13 cellular contexts compared by ENCODE assay signal in the genomic region with DNA sequence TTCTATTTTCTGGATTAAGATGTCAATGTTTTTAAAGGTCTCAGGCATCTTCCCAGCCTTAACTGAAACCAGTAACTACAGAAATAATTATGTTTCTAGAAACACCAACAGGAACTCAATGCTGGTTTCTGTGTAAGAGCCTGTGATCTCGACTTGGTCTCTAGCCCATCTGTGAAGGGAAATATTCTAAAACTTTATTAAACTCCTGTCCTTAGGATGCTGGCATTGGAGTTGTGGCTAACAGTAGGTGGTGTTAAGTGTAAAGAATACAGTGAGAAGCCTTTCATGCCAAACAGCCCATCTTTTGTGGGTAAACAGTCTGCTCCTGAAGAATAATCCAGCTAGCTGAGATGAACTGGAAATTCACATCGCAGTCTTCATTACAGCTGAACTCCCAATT.
DNase-seq lines count a peak whose midpoint lies in the region; ATAC-seq and TF ChIP-seq lines count a peak whose summit lies in the region.
"Had no signal": no experiment of that assay in that cellular context is flagged by ENCODE, and none has a peak within 500 bp of the region (broad histone marks: within the 10 kb centered on the region; RNA-seq: fewer than 3 reads in every experiment).

No MANE protein-coding gene starts in this region.

- in situ Hi-C loops in Panc1 (cut with HindIII; ENCODE audit: low pct_unique_long_range_greater_than_20kb, low sequenced_read_pairs) = no loop called here

- H3K9me3 ChIP-seq in Panc1 (ENCODE audit: control insufficient read depth, insufficient read depth, low read depth, low read length) = 0 out of 2 replicates have a peak, but pooled peaks cover 3% of the 10 kb centered on the region
- H3K9me3 ChIP-seq in esophagus squamous epithelium = no peaks in the 10 kb centered on the region
- H3K9me3 ChIP-seq in mucosa of descending colon = no peaks in the 10 kb centered on the region
- no peaks in the 10 kb centered on the region for H3K9me3 ChIP-seq in CD8-positive, alpha-beta T cell (ENCODE audit: low read length)

- ATAC-seq in Panc1 = no peak
- ATAC-seq in GM19395 (IDR thresholded peaks at IDR 0.05; ENCODE audit: unreplicated experiment) = no peak
- ATAC-seq in mucosa of descending colon = no peak
- ATAC-seq in CD8-positive, alpha-beta T cell = no peak
- ATAC-seq in activated CD4-positive, alpha-beta T cell treated with anti-CD3 and anti-CD28 coated beads for 36 hours = no peak

- POLR2A ChIA-PET in Panc1 (lab: Charles Lee) = no interaction called here
- POLR2A ChIA-PET in CD8-positive, alpha-beta T cell (lab: Charles Lee) = no interaction called here
- POLR2A ChIA-PET in activated CD4-positive, alpha-beta T cell treated with anti-CD3 and anti-CD28 coated beads for 36 hours (lab: Charles Lee) = no interaction called here

- no peaks in the 10 kb centered on the region for H3K9me3 Mint-ChIP-seq in osteocyte (ENCODE audit: unreplicated experiment)
- no peaks in the 10 kb centered on the region for H3K9me3 Mint-ChIP-seq in CD8-positive, alpha-beta T cell
- H3K9me3 Mint-ChIP-seq in activated CD4-positive, alpha-beta T cell treated with anti-CD3 and anti-CD28 coated beads for 36 hours (ENCODE audit: low read depth) = no peaks in the 10 kb centered on the region
- H3K9me3 Mint-ChIP-seq: activated B cell treated with CpG ODN at 0.5 μM for 24 hours; activated naive CD4-positive, alpha-beta T cell treated with anti-CD3 and anti-CD28 coated beads, Interleukin-2, amount 50 U/mL, for 24 hours had no signal

- no peak overlapping the region for H3K4me3 ChIP-seq in Panc1 (ENCODE audit: low read depth in 2 of 2, low read length in 2 of 2)
- no peak overlapping the region for H3K4me3 ChIP-seq in esophagus squamous epithelium
- no peak overlapping the region for H3K4me3 ChIP-seq in mucosa of descending colon
- H3K4me3 ChIP-seq in CD8-positive, alpha-beta T cell (ENCODE audit: low read depth, low read length) = no peak overlapping the region

- 53 to 62% methylated on average over 2 of the region's 2 CpGs for WGBS in esophagus squamous epithelium, 2 donors

- peak overlapping the region; percentile 85 for H3K27ac Mint-ChIP-seq in osteocyte (ENCODE audit: unreplicated experiment)
- H3K27ac Mint-ChIP-seq in CD8-positive, alpha-beta T cell = no peak overlapping the region
- H3K27ac Mint-ChIP-seq in activated CD4-positive, alpha-beta T cell treated with anti-CD3 and anti-CD28 coated beads for 36 hours = no peak overlapping the region
- H3K27ac Mint-ChIP-seq: activated B cell treated with CpG ODN at 0.5 μM for 24 hours; activated naive CD4-positive, alpha-beta T cell treated with anti-CD3 and anti-CD28 coated beads, Interleukin-2, amount 50 U/mL, for 24 hours; B cell had no signal

- H3K4me1 ChIP-seq in Panc1 (ENCODE audit: control insufficient read depth, insufficient read depth, low read length) (no peaks in the 10 kb centered on the region), esophagus squamous epithelium (peaks cover 0 to 25% (median 15%) of the 10 kb centered on the region in 3 donors), mucosa of descending colon (ENCODE audit: low read depth) (no peaks in the 10 kb centered on the region)
- no peaks in the 10 kb centered on the region for H3K4me1 ChIP-seq in CD8-positive, alpha-beta T cell (ENCODE audit: insufficient read depth, low read length)
- H3K4me1 ChIP-seq: parathyroid adenoma had no signal

- H3K27me3 ChIP-seq in Panc1 (ENCODE audit: control insufficient read depth, insufficient read depth, low read length) (no peaks in the 10 kb centered on the region), esophagus squamous epithelium (no peaks in the 10 kb centered on the region)
- H3K27me3 ChIP-seq in CD8-positive, alpha-beta T cell (ENCODE audit: insufficient read depth, low read length) = no peaks in the 10 kb centered on the region

- H3K4me3 Mint-ChIP-seq in osteocyte (ENCODE audit: unreplicated experiment) = no peak overlapping the region
- no peak overlapping the region for H3K4me3 Mint-ChIP-seq in CD8-positive, alpha-beta T cell
- H3K4me3 Mint-ChIP-seq in activated CD4-positive, alpha-beta T cell treated with anti-CD3 and anti-CD28 coated beads for 36 hours = no peak overlapping the region
- H3K4me3 Mint-ChIP-seq: activated B cell treated with CpG ODN at 0.5 μM for 24 hours; activated naive CD4-positive, alpha-beta T cell treated with anti-CD3 and anti-CD28 coated beads, Interleukin-2, amount 50 U/mL, for 24 hours; B cell had no signal

- intact Hi-C loops in Panc1 (cut with micrococcal nuclease; ENCODE audit: unreplicated experiment) (no loop called here), esophagus squamous epithelium (cut with DNase I) (no loop called here), mucosa of descending colon (cut with DNase I, micrococcal nuclease) (no loop called here)
- intact Hi-C loops in CD8-positive, alpha-beta T cell (cut with DNase I, micrococcal nuclease) = no loop called here
- intact Hi-C loops in activated CD4-positive, alpha-beta T cell treated with anti-CD3 and anti-CD28 coated beads for 36 hours (cut with DNase I, micrococcal nuclease) = no loop called here

- no peak for TF ChIP-seq POLR2A in esophagus squamous epithelium (IDR thresholded peaks at IDR 0.05)

- no peak for TF ChIP-seq CTCF in Panc1 (IDR thresholded peaks at IDR 0.05)
- no peak for TF ChIP-seq CTCF in esophagus squamous epithelium (IDR thresholded peaks at IDR 0.05)
- TF ChIP-seq CTCF in osteocyte (IDR thresholded peaks at IDR 0.05) = peak; percentile 34
- TF ChIP-seq CTCF in mucosa of descending colon (IDR thresholded peaks at IDR 0.05) = no peak
- TF ChIP-seq CTCF in CD8-positive, alpha-beta T cell (IDR thresholded peaks at IDR 0.05) = no peak

- peak; percentile 8 for DNase-seq in COLO829 (ENCODE audit: low spot score)
- no peak for DNase-seq in Panc1 (ENCODE audit: low read depth, low spot score)
- no peak for DNase-seq in esophagus squamous epithelium (lab: John Stamatoyannopoulos, UW)
- DNase-seq in osteocyte (ENCODE audit: extremely low spot score, unreplicated experiment) = no peak
- no peak for DNase-seq in mucosa of descending colon
- no peak for DNase-seq in CD8-positive, alpha-beta T cell
- no peak for DNase-seq in activated CD4-positive, alpha-beta T cell treated with anti-CD3 and anti-CD28 coated beads for 36 hours
- DNase-seq: activated B cell treated with CpG ODN at 0.5 μM for 24 hours, DMS153 had no signal

- H3K36me3 Mint-ChIP-seq in osteocyte (ENCODE audit: unreplicated experiment) = no peaks in the 10 kb centered on the region
- H3K36me3 Mint-ChIP-seq in CD8-positive, alpha-beta T cell = no peaks in the 10 kb centered on the region
- H3K36me3 Mint-ChIP-seq in activated CD4-positive, alpha-beta T cell treated with anti-CD3 and anti-CD28 coated beads for 36 hours (ENCODE audit: low read depth) = no peaks in the 10 kb centered on the region
- H3K36me3 Mint-ChIP-seq: activated naive CD4-positive, alpha-beta T cell treated with anti-CD3 and anti-CD28 coated beads, Interleukin-2, amount 50 U/mL, for 24 hours had no signal

- peaks cover 53% of the 10 kb centered on the region for H3K4me1 Mint-ChIP-seq in osteocyte (ENCODE audit: unreplicated experiment)
- no peaks in the 10 kb centered on the region for H3K4me1 Mint-ChIP-seq in CD8-positive, alpha-beta T cell (ENCODE audit: low read depth)
- no peaks in the 10 kb centered on the region for H3K4me1 Mint-ChIP-seq in activated CD4-positive, alpha-beta T cell treated with anti-CD3 and anti-CD28 coated beads for 36 hours
- H3K4me1 Mint-ChIP-seq: activated B cell treated with CpG ODN at 0.5 μM for 24 hours; activated naive CD4-positive, alpha-beta T cell treated with anti-CD3 and anti-CD28 coated beads, Interleukin-2, amount 50 U/mL, for 24 hours; B cell had no signal

- CTCF ChIA-PET in Panc1 (lab: Charles Lee) = no interaction called here
- CTCF ChIA-PET in CD8-positive, alpha-beta T cell (lab: Charles Lee) = no interaction called here
- CTCF ChIA-PET in activated CD4-positive, alpha-beta T cell treated with anti-CD3 and anti-CD28 coated beads for 36 hours (lab: Charles Lee) = no interaction called here

- no peaks in the 10 kb centered on the region for H3K36me3 ChIP-seq in Panc1 (ENCODE audit: control insufficient read depth, insufficient read depth, low read length)
- H3K36me3 ChIP-seq in esophagus squamous epithelium = no peaks in the 10 kb centered on the region
- H3K36me3 ChIP-seq in mucosa of descending colon (ENCODE audit: low read depth) = no peaks in the 10 kb centered on the region
- no peaks in the 10 kb centered on the region for H3K36me3 ChIP-seq in CD8-positive, alpha-beta T cell (ENCODE audit: insufficient read depth, low read length)

- peak overlapping the region; percentile 31; the same call in 1 of the 2 replicates for H3K27ac ChIP-seq in Panc1 (ENCODE audit: low read length)
- H3K27ac ChIP-seq in esophagus squamous epithelium = peak overlapping the region in 3 of 4 donors; percentile 57 to 80 (median 75)
- H3K27ac ChIP-seq in CD8-positive, alpha-beta T cell (ENCODE audit: low read depth, low read length) = no peak overlapping the region
- H3K27ac ChIP-seq: parathyroid adenoma had no signal

- H3K27me3 Mint-ChIP-seq in osteocyte (ENCODE audit: unreplicated experiment) = no peaks in the 10 kb centered on the region
- peaks cover 11% of the 10 kb centered on the region for H3K27me3 Mint-ChIP-seq in CD8-positive, alpha-beta T cell (ENCODE audit: low read depth)
- peaks cover 6% of the 10 kb centered on the region for H3K27me3 Mint-ChIP-seq in activated CD4-positive, alpha-beta T cell treated with anti-CD3 and anti-CD28 coated beads for 36 hours

- no TSS peak for BruUV-seq in Panc1 (replicated peaks; lab: Mats Ljungman, UMichigan)
